In genomic region chr10:103498936-103499638, GRCh38 we compare ENCODE assay signal across 37 cellular contexts. TPM values are rescaled to one million over a fixed set of nuclear protein-coding genes. Genes with fewer than 3 reads are reported as not detected.
DNase-seq lines count a peak whose midpoint lies in the region; FAIRE-seq and TF ChIP-seq lines count a peak whose summit lies in the region.
"Had no signal": no experiment of that assay in that cellular context is flagged by ENCODE, and none has a peak within 500 bp of the region (broad histone marks: within the 10 kb centered on the region; RNA-seq: fewer than 3 reads in every experiment).

No MANE protein-coding gene starts in this region.

- H3K4me1 ChIP-seq in kidney (ENCODE audit: control insufficient read depth in 1 of 2, insufficient read depth in 1 of 2, low read depth in 1 of 2, low read length in 2 of 2) = peaks cover 0 to 4% of the 10 kb centered on the region in 2 donors

- intact Hi-C loops in kidney (cut with DNase I) = no loop called here
- intact Hi-C loops in posterior vena cava (cut with DNase I) = no loop called here

- peaks cover 37% of the 10 kb centered on the region for H3K27me3 Mint-ChIP-seq in type B pancreatic cell

- H3K4me1 Mint-ChIP-seq in type B pancreatic cell (ENCODE audit: unreplicated experiment) = peaks cover 22% of the 10 kb centered on the region

- no peaks in the 10 kb centered on the region for H3K36me3 Mint-ChIP-seq in type B pancreatic cell
- H3K36me3 Mint-ChIP-seq: activated naive CD4-positive, alpha-beta T cell treated with anti-CD3 and anti-CD28 coated beads, Interleukin-2, amount 10 ng/mL, durations not matched to agents 7 days and 5 days; CD4-positive, CD25-positive, alpha-beta regulatory T cell; natural killer cell treated with Interleukin-12 subunit alpha and Interleukin-12 subunit beta and Interleukin-15 and Interleukin-18, amount 100 ng/mL, for 72 hours had no signal

- DNase-seq in NCI-H748 (lab: John Stamatoyannopoulos, UW; ENCODE audit: unreplicated experiment) = peak; percentile 43
- no peak for DNase-seq in NCI-H748 treated with DMSO at 0.1 percent for 48 hours (lab: John Stamatoyannopoulos, UW)
- peak; percentile 98 for DNase-seq in NCI-H510A treated with DMSO at 0.1 percent for 48 hours (lab: John Stamatoyannopoulos, UW)
- DNase-seq in kidney = peak; percentile 9
- no peak for DNase-seq in type B pancreatic cell (ENCODE audit: extremely low spot score, unreplicated experiment)
- no peak for DNase-seq in posterior vena cava (ENCODE audit: low spot score)
- DNase-seq in activated CD4-positive, CD25-positive, alpha-beta regulatory T cell (lab: John Stamatoyannopoulos, UW) = no peak
- DNase-seq in GM19240 (ENCODE audit: insufficient read length, low spot score) = no peak
- DNase-seq: activated CD4-positive, alpha-beta T cell treated with anti-CD3 and anti-CD28 coated beads for 36 hours; activated CD8-positive, alpha-beta memory T cell treated with anti-CD3 and anti-CD28 coated beads, Interleukin-2, amount 50 U/mL, for 48 hours; activated CD8-positive, alpha-beta T cell treated with anti-CD3 and anti-CD28 coated beads for 36 hours; activated naive CD4-positive, alpha-beta T cell treated with anti-CD3 and anti-CD28 coated beads, Interleukin-2, amount 10 ng/mL, durations not matched to agents 7 days and 5 days; amniotic stem cell; CD4-positive, CD25-positive, alpha-beta regulatory T cell; EL; NCI-H1092 treated with DMSO at 0.1 percent for 48 hours; NCI-H1930; NCI-H446 treated with DMSO at 0.1 percent for 48 hours; SIG-M5; stimulated activated naive CD4-positive, alpha-beta T cell treated with Interleukin-2 at 50 U/mL for 16 hours had no signal

- H3K27ac Mint-ChIP-seq in type B pancreatic cell = peak overlapping the region; percentile 53
- H3K27ac Mint-ChIP-seq: activated CD4-positive, alpha-beta T cell treated with anti-CD3 and anti-CD28 coated beads for 36 hours; activated CD8-positive, alpha-beta T cell treated with anti-CD3 and anti-CD28 coated beads for 36 hours; activated naive CD4-positive, alpha-beta T cell treated with anti-CD3 and anti-CD28 coated beads, Interleukin-2, amount 10 ng/mL, durations not matched to agents 7 days and 5 days; CD4-positive, CD25-positive, alpha-beta regulatory T cell; natural killer cell treated with Interleukin-12 subunit alpha and Interleukin-12 subunit beta and Interleukin-15 and Interleukin-18, amount 100 ng/mL, for 72 hours had no signal

- H3K9ac ChIP-seq in kidney (ENCODE audit: low read length in 2 of 2) = no peak overlapping the region

- H3K9me3 ChIP-seq in kidney (ENCODE audit: control insufficient read depth in 1 of 2, low read length in 2 of 2) = no peaks in the 10 kb centered on the region
- H3K9me3 ChIP-seq: gastroesophageal sphincter had no signal

- no peak for FAIRE-seq in kidney (lab: Jason Lieb, UNC)
- FAIRE-seq: D721Med, HTR-8/SVneo, K562 had no signal

- no peaks in the 10 kb centered on the region for H3K9me3 Mint-ChIP-seq in type B pancreatic cell
- H3K9me3 Mint-ChIP-seq: activated CD8-positive, alpha-beta T cell treated with anti-CD3 and anti-CD28 coated beads for 36 hours; activated naive CD4-positive, alpha-beta T cell treated with anti-CD3 and anti-CD28 coated beads, Interleukin-2, amount 10 ng/mL, durations not matched to agents 7 days and 5 days; natural killer cell treated with Interleukin-12 subunit alpha and Interleukin-12 subunit beta and Interleukin-15 and Interleukin-18, amount 100 ng/mL, for 72 hours had no signal

- H3K4me3 Mint-ChIP-seq in type B pancreatic cell = peak overlapping the region; percentile 5
- H3K4me3 Mint-ChIP-seq: activated CD4-positive, alpha-beta T cell treated with anti-CD3 and anti-CD28 coated beads for 36 hours; activated CD8-positive, alpha-beta T cell treated with anti-CD3 and anti-CD28 coated beads for 36 hours; activated naive CD4-positive, alpha-beta T cell treated with anti-CD3 and anti-CD28 coated beads, Interleukin-2, amount 10 ng/mL, durations not matched to agents 7 days and 5 days; natural killer cell treated with Interleukin-12 subunit alpha and Interleukin-12 subunit beta and Interleukin-15 and Interleukin-18, amount 100 ng/mL, for 72 hours had no signal

- no peaks in the 10 kb centered on the region for H3K36me3 ChIP-seq in kidney (ENCODE audit: control insufficient read depth in 1 of 2, insufficient read depth in 2 of 2, low read length in 2 of 2)
- H3K36me3 ChIP-seq: gastroesophageal sphincter had no signal

- H3K4me3 ChIP-seq in kidney (ENCODE audit: low read length in 2 of 2) = no peak overlapping the region
- H3K4me3 ChIP-seq: gastroesophageal sphincter, hepatocyte, K562, lung had no signal

- H3K27ac ChIP-seq in kidney (ENCODE audit: low read depth in 2 of 2, low read length in 2 of 2) = no peak overlapping the region
- H3K27ac ChIP-seq: gastroesophageal sphincter, hepatocyte had no signal

- TF ChIP-seq CTCF in kidney (IDR thresholded peaks at IDR 0.05; ENCODE audit: borderline replicate concordance, extremely low read depth, insufficient read depth) = no peak
- no peak for TF ChIP-seq CTCF in type B pancreatic cell (conservative IDR thresholded peaks at IDR 0.05)

RNA-seq across cellular contexts. Expression of gene NEURL1, which starts 5.6 kb away (rescaled TPM):
- total RNA-seq in kidney (1.2 TPM), type B pancreatic cell (ENCODE audit: low replicate concordance) (38.3 and 102 TPM in 2 replicates), posterior vena cava (under 1 TPM; 0.37 to 0.48 TPM)
- polyA plus RNA-seq in kidney (ENCODE audit: insufficient read depth, low read depth, low replicate concordance) = 1.2 TPM
- total RNA-seq: A172, fibroblast of lung had no signal

RNA-seq across cellular contexts. Expression of gene CALHM3, which starts 20.0 kb away (rescaled TPM):
- total RNA-seq in kidney (not detected), type B pancreatic cell (ENCODE audit: low replicate concordance) (3.3 and 20.3 TPM in 2 replicates), posterior vena cava (not detected)
- not detected for polyA plus RNA-seq in kidney (ENCODE audit: insufficient read depth, low read depth, low replicate concordance)
- total RNA-seq: activated CD4-positive, alpha-beta T cell treated with anti-CD3 and anti-CD28 coated beads for 36 hours; activated CD8-positive, alpha-beta T cell treated with anti-CD3 and anti-CD28 coated beads for 36 hours; CD4-positive, CD25-positive, alpha-beta regulatory T cell; cerebellum; fibroblast of lung; gastroesophageal sphincter; H4; hepatocyte; K562; mononuclear cell; natural killer cell treated with Interleukin-12 subunit alpha and Interleukin-12 subunit beta and Interleukin-15 and Interleukin-18, amount 100 ng/mL, for 72 hours; omental fat pad; skeletal muscle tissue; temporal lobe; ureter had no signal
- polyA plus RNA-seq: CD4-positive, CD25-positive, alpha-beta regulatory T cell; fibroblast of lung; hepatocyte; K562 had no signal

RNA-seq across cellular contexts. Expression of gene CALHM1, which starts 40.4 kb away (rescaled TPM):
- not detected for total RNA-seq in kidney
- polyA plus RNA-seq in kidney (ENCODE audit: insufficient read depth, low read depth, low replicate concordance) = not detected
- 0.17 TPM in 1 of 2 replicates, not detected in the other for total RNA-seq in type B pancreatic cell (ENCODE audit: low replicate concordance)
- not detected for total RNA-seq in posterior vena cava
- total RNA-seq: A172; activated CD4-positive, alpha-beta T cell treated with anti-CD3 and anti-CD28 coated beads for 36 hours; activated CD8-positive, alpha-beta T cell treated with anti-CD3 and anti-CD28 coated beads for 36 hours; CD4-positive, CD25-positive, alpha-beta regulatory T cell; cerebellum; fibroblast of lung; gastroesophageal sphincter; H4; hepatocyte; K562; lung; M059J; mononuclear cell; natural killer cell treated with Interleukin-12 subunit alpha and Interleukin-12 subunit beta and Interleukin-15 and Interleukin-18, amount 100 ng/mL, for 72 hours; omental fat pad; skeletal muscle tissue; temporal lobe; ureter had no signal
- polyA plus RNA-seq: CD4-positive, CD25-positive, alpha-beta regulatory T cell; fibroblast of lung; lung had no signal

RNA-seq across cellular contexts. Expression of gene CALHM2, which starts 46.9 kb away (rescaled TPM):
- total RNA-seq in kidney = 26.0 TPM
- 8.0 TPM for polyA plus RNA-seq in kidney (ENCODE audit: insufficient read depth, low read depth, low replicate concordance)
- total RNA-seq in type B pancreatic cell (ENCODE audit: low replicate concordance) = 3.5 and 27.8 TPM in 2 replicates
- 10 to 100 TPM; 49.8 to 59.4 TPM for total RNA-seq in posterior vena cava
- total RNA-seq: K562 had no signal

Comparison
In these comparisons a context has a peak if more than half of its experiments do, and no peak if none do; other contexts are left out.
1. DNase-seq: peak in NCI-H748 (single experiment), NCI-H510A treated with DMSO at 0.1 percent for 48 hours (single experiment) and kidney (single experiment); none in NCI-H748 treated with DMSO at 0.1 percent for 48 hours (single experiment), type B pancreatic cell (single experiment), posterior vena cava (single experiment), activated CD4-positive, CD25-positive, alpha-beta regulatory T cell (0 of 4) and GM19240 (single experiment).
2. RNA of gene NEURL1, which starts 5.6 kb away (total RNA-seq): 38.3 to 102 TPM in type B pancreatic cell; 1.2 TPM in kidney (single experiment) and 0.37 to 0.48 TPM in posterior vena cava; every median in the first group is over 10 times any median in the second.